ENCODE assay signal across 11 cellular contexts in the genomic region with DNA sequence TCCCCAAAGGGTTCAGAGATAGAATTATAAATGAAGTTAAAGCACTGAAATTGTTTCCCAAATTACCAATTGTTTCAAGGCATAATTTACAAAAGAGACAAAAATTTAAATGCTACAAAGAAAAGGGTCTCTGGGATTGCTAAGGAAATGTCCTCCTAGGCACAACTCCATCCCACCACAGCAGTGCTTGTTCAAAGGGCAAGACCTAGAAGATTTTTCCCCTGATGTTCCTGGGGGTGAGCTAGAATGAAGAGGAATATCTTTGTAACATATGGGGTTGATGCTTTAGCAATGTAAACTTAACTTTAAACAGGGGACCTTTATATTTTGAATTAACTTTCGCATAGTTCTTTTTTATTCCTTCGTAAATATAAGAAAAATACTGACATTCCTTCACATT. TPM values are rescaled to one million over a fixed set of nuclear protein-coding genes. Genes with fewer than 3 reads are reported as not detected.
A peak's percentile ranks its signal among the peaks of the same experiment; 100 is the strongest.
DNase-seq lines count a peak whose midpoint lies in the region; ATAC-seq and TF ChIP-seq lines count a peak whose summit lies in the region.
"Had no signal": no experiment of that assay in that cellular context is flagged by ENCODE, and none has a peak within 500 bp of the region (broad histone marks: within the 10 kb centered on the region; RNA-seq: fewer than 3 reads in every experiment).

No MANE protein-coding gene starts in this region.

- peak overlapping the region; percentile 100 for H3K4me3 ChIP-seq in CD4-positive, CD25-positive, alpha-beta regulatory T cell (ENCODE audit: low read depth, low read length)
- H3K4me3 ChIP-seq in mucosa of stomach (ENCODE audit: low read length) (no peak overlapping the region), ascending aorta (peak overlapping the region in 1 of 2 donors; percentile 47)

- no peak for DNase-seq in CD4-positive, CD25-positive, alpha-beta regulatory T cell
- DNase-seq in activated T-helper 1 cell treated with anti-CD3 and anti-CD28 coated beads, Interleukin-12 subunit alpha, Interleukin-12 subunit beta, Interleukin-2, Interleukin-4 antibody, amounts not matched to agents 30 ng/mL and 10 ng/mL and 1 ng/mL, durations not matched to agents 14 hours and 24 hours and 36 hours (ENCODE audit: low spot score): no peak
- no peak for DNase-seq in SIG-M5 treated with dmso at 0.1 percent for 504 hours (lab: John Stamatoyannopoulos, UW; ENCODE audit: unreplicated experiment)
- DNase-seq in ascending aorta (ENCODE audit: low spot score in 2 of 2): no peak
- DNase-seq: activated effector memory CD4-positive, alpha-beta T cell treated with Interleukin-2 at 50 U/mL for 16 hours; hypothalamus had no signal

- TF ChIP-seq CTCF in ascending aorta (IDR thresholded peaks at IDR 0.05): no peak

- ATAC-seq in CD4-positive, CD25-positive, alpha-beta regulatory T cell (ENCODE audit: low read depth in 2 of 2): no peak
- ATAC-seq in HG03039 (IDR thresholded peaks at IDR 0.05; ENCODE audit: unreplicated experiment) (no peak), HG02938 (IDR thresholded peaks at IDR 0.05; ENCODE audit: unreplicated experiment) (no peak)

- peak; percentile 8 for TF ChIP-seq POLR2A in GM19099 (IDR thresholded peaks at IDR 0.05; ENCODE audit: extremely low read depth, insufficient read length, low read depth)

- no peaks in the 10 kb centered on the region for H3K9me3 ChIP-seq in CD4-positive, CD25-positive, alpha-beta regulatory T cell (ENCODE audit: control insufficient read depth in 2 of 2, low read length in 2 of 2)
- H3K9me3 ChIP-seq in mucosa of stomach (ENCODE audit: control insufficient read depth, low read length) (no peaks in the 10 kb centered on the region), ascending aorta (no peaks in the 10 kb centered on the region)

- peaks cover 31 to 76% (median 69%) of the 10 kb centered on the region in 4 donors for H3K4me1 Mint-ChIP-seq in CD4-positive, CD25-positive, alpha-beta regulatory T cell
- peaks cover 73% of the 10 kb centered on the region for H3K4me1 Mint-ChIP-seq in activated T-helper 1 cell treated with anti-CD3 and anti-CD28 coated beads, Interleukin-12 subunit alpha, Interleukin-12 subunit beta, Interleukin-2, Interleukin-4 antibody, amounts not matched to agents 30 ng/mL and 10 ng/mL and 1 ng/mL, durations not matched to agents 14 hours and 24 hours and 36 hours (ENCODE audit: low read depth)

- H3K27me3 Mint-ChIP-seq in CD4-positive, CD25-positive, alpha-beta regulatory T cell: no peaks in the 10 kb centered on the region
- H3K27me3 Mint-ChIP-seq in activated T-helper 1 cell treated with anti-CD3 and anti-CD28 coated beads, Interleukin-12 subunit alpha, Interleukin-12 subunit beta, Interleukin-2, Interleukin-4 antibody, amounts not matched to agents 30 ng/mL and 10 ng/mL and 1 ng/mL, durations not matched to agents 14 hours and 24 hours and 36 hours (ENCODE audit: insufficient read depth): no peaks in the 10 kb centered on the region

- H3K27me3 ChIP-seq in CD4-positive, CD25-positive, alpha-beta regulatory T cell (ENCODE audit: control insufficient read depth, insufficient read depth, low read length): no peaks in the 10 kb centered on the region
- H3K27me3 ChIP-seq in mucosa of stomach (ENCODE audit: control insufficient read depth, insufficient read depth, low read length): no peaks in the 10 kb centered on the region
- H3K27me3 ChIP-seq in ascending aorta: no peaks in the 10 kb centered on the region

- intact Hi-C loops in activated T-helper 1 cell treated with anti-CD3 and anti-CD28 coated beads, Interleukin-12 subunit alpha, Interleukin-12 subunit beta, Interleukin-2, Interleukin-4 antibody, amounts not matched to agents 30 ng/mL and 10 ng/mL and 1 ng/mL, durations not matched to agents 14 hours and 24 hours and 36 hours (cut with micrococcal nuclease): no loop called here
- intact Hi-C loops in ascending aorta (cut with DNase I): no loop called here

- H3K27ac ChIP-seq in CD4-positive, CD25-positive, alpha-beta regulatory T cell (ENCODE audit: insufficient read depth, low read length, poor library complexity, severe bottlenecking): peak overlapping the region; percentile 94
- H3K27ac ChIP-seq in ascending aorta: no peak overlapping the region

- peaks cover 0 to 3% (median 0%) of the 10 kb centered on the region in 7 donors for H3K9me3 Mint-ChIP-seq in CD4-positive, CD25-positive, alpha-beta regulatory T cell
- no peaks in the 10 kb centered on the region for H3K9me3 Mint-ChIP-seq in activated T-helper 1 cell treated with anti-CD3 and anti-CD28 coated beads, Interleukin-12 subunit alpha, Interleukin-12 subunit beta, Interleukin-2, Interleukin-4 antibody, amounts not matched to agents 30 ng/mL and 10 ng/mL and 1 ng/mL, durations not matched to agents 14 hours and 24 hours and 36 hours

- no peaks in the 10 kb centered on the region for H3K36me3 ChIP-seq in CD4-positive, CD25-positive, alpha-beta regulatory T cell (ENCODE audit: control insufficient read depth, insufficient read depth, low read length)
- no peaks in the 10 kb centered on the region for H3K36me3 ChIP-seq in mucosa of stomach (ENCODE audit: control insufficient read depth, insufficient read depth, low read length)
- no peaks in the 10 kb centered on the region for H3K36me3 ChIP-seq in ascending aorta

- peak overlapping the region; percentile 18 for H3K9ac ChIP-seq in mucosa of stomach (ENCODE audit: low read length)

- H3K27ac Mint-ChIP-seq in CD4-positive, CD25-positive, alpha-beta regulatory T cell: peak overlapping the region; percentile 59 to 98 (median 90)
- H3K27ac Mint-ChIP-seq in activated T-helper 1 cell treated with anti-CD3 and anti-CD28 coated beads, Interleukin-12 subunit alpha, Interleukin-12 subunit beta, Interleukin-2, Interleukin-4 antibody, amounts not matched to agents 30 ng/mL and 10 ng/mL and 1 ng/mL, durations not matched to agents 14 hours and 24 hours and 36 hours: peak overlapping the region; percentile 95

- peaks cover 20% of the 10 kb centered on the region for H3K36me3 Mint-ChIP-seq in CD4-positive, CD25-positive, alpha-beta regulatory T cell
- peaks cover 40% of the 10 kb centered on the region for H3K36me3 Mint-ChIP-seq in activated T-helper 1 cell treated with anti-CD3 and anti-CD28 coated beads, Interleukin-12 subunit alpha, Interleukin-12 subunit beta, Interleukin-2, Interleukin-4 antibody, amounts not matched to agents 30 ng/mL and 10 ng/mL and 1 ng/mL, durations not matched to agents 14 hours and 24 hours and 36 hours (ENCODE audit: low read depth)

- H3K4me3 Mint-ChIP-seq in CD4-positive, CD25-positive, alpha-beta regulatory T cell: peak overlapping the region; percentile 95 to 99 (median 97)
- peak overlapping the region; percentile 97 for H3K4me3 Mint-ChIP-seq in activated T-helper 1 cell treated with anti-CD3 and anti-CD28 coated beads, Interleukin-12 subunit alpha, Interleukin-12 subunit beta, Interleukin-2, Interleukin-4 antibody, amounts not matched to agents 30 ng/mL and 10 ng/mL and 1 ng/mL, durations not matched to agents 14 hours and 24 hours and 36 hours

- H3K4me1 ChIP-seq in CD4-positive, CD25-positive, alpha-beta regulatory T cell (ENCODE audit: control insufficient read depth, insufficient read depth, low read length, poor library complexity, severe bottlenecking): peaks cover 81% of the 10 kb centered on the region
- H3K4me1 ChIP-seq in mucosa of stomach (ENCODE audit: control insufficient read depth, insufficient read depth, low read length) (no peaks in the 10 kb centered on the region), ascending aorta (no peaks in the 10 kb centered on the region)

RNA-seq across cellular contexts. Expression of a gene that starts 1.6 kb away (rescaled TPM):
- total RNA-seq in CD4-positive, CD25-positive, alpha-beta regulatory T cell: 516 TPM
- 1,000 to 10,000 TPM in 3 of 4 donors, 100 to 1,000 TPM in 1; 831 to 1,155 (median 1,047) TPM for polyA plus RNA-seq in CD4-positive, CD25-positive, alpha-beta regulatory T cell
- total RNA-seq in activated T-helper 1 cell treated with anti-CD3 and anti-CD28 coated beads, Interleukin-12 subunit alpha, Interleukin-12 subunit beta, Interleukin-2, Interleukin-4 antibody, amounts not matched to agents 30 ng/mL and 10 ng/mL and 1 ng/mL, durations not matched to agents 14 hours and 24 hours and 36 hours: 758 and 774 TPM in 2 replicates
- 78.0 TPM for total RNA-seq in ascending aorta

RNA-seq across cellular contexts. Expression of a gene that starts 31.3 kb away (rescaled TPM):
- total RNA-seq in CD4-positive, CD25-positive, alpha-beta regulatory T cell: 0.20 TPM
- polyA plus RNA-seq in CD4-positive, CD25-positive, alpha-beta regulatory T cell: under 1 TPM; 0.12 to 0.49 (median 0.18) TPM
- total RNA-seq in activated T-helper 1 cell treated with anti-CD3 and anti-CD28 coated beads, Interleukin-12 subunit alpha, Interleukin-12 subunit beta, Interleukin-2, Interleukin-4 antibody, amounts not matched to agents 30 ng/mL and 10 ng/mL and 1 ng/mL, durations not matched to agents 14 hours and 24 hours and 36 hours: 0.13 and 0.17 TPM in 2 replicates
- total RNA-seq in ascending aorta: not detected
- total RNA-seq: M059J had no signal
